Comparison of ENCODE assay signal across 12 cellular contexts in the genomic region with DNA sequence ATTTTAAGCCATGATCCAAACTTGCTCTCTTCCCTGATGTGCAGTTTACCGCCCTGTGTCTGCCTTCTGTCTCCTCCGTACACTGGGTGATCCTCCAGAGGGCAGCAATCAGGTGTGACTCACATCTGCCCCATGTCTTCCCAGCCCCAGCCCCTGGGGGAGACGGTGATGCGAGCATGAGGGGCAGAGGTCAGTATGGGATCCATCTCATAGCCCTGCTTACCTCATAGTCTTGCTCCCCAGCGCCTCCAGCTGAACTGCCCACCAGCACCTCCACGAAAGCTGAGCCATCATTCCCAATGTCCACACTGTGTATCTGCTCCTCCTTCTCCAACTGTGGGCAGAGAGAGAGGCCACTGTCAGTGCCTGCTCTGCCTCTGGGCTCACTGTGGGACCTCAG.
DNase-seq lines count a peak whose midpoint lies in the region; ATAC-seq and TF ChIP-seq lines count a peak whose summit lies in the region.
"Had no signal": no experiment of that assay in that cellular context is flagged by ENCODE, and none has a peak within 500 bp of the region (broad histone marks: within the 10 kb centered on the region; RNA-seq: fewer than 3 reads in every experiment).

No MANE protein-coding gene starts in this region.

- peak; percentile 30; the same call in 2 of the 3 replicates for ATAC-seq in SK-N-SH treated with all-trans-retinoic acid at 6 μM for 48 hours
- ATAC-seq in GM19395 (IDR thresholded peaks at IDR 0.05; ENCODE audit: unreplicated experiment): no peak
- ATAC-seq: heart left ventricle had no signal

- DNase-seq in stimulated activated CD4-positive, alpha-beta T cell treated with anti-CD3 and anti-CD28 coated beads, Interleukin-4, amount 100 ng/mL, for 4 hours: peak; percentile 12 to 34
- DNase-seq in stimulated activated CD4-positive, alpha-beta T cell treated with anti-CD3 and anti-CD28 coated beads, Interleukin-2, amount 100 ng/mL, for 24 hours: no peak
- peak; percentile 32 for DNase-seq in fibroblast of peridontal ligament (ENCODE audit: extremely low read depth)
- DNase-seq in SHP77 treated with DMSO at 0.1 percent for 48 hours (lab: John Stamatoyannopoulos, UW): no peak
- no peak for DNase-seq in DMS79 (lab: John Stamatoyannopoulos, UW)
- DNase-seq in NCI-H524 treated with DMSO at 0.1 percent for 48 hours (lab: John Stamatoyannopoulos, UW): no peak
- DNase-seq: right lobe of liver, Right ventricle myocardium superior, upper lobe of left lung had no signal

TF ChIP-seq in SK-N-SH treated with all-trans-retinoic acid at 6 μM for 48 hours, 23 proteins besides CTCF, POLR2A, EP300 and RAD21:
- TF ChIP-seq ARNTL (CRISPR knock-in tag; IDR thresholded peaks at IDR 0.05; ENCODE audit: borderline replicate concordance, low read depth): no peak
- TF ChIP-seq, protein P1, sequence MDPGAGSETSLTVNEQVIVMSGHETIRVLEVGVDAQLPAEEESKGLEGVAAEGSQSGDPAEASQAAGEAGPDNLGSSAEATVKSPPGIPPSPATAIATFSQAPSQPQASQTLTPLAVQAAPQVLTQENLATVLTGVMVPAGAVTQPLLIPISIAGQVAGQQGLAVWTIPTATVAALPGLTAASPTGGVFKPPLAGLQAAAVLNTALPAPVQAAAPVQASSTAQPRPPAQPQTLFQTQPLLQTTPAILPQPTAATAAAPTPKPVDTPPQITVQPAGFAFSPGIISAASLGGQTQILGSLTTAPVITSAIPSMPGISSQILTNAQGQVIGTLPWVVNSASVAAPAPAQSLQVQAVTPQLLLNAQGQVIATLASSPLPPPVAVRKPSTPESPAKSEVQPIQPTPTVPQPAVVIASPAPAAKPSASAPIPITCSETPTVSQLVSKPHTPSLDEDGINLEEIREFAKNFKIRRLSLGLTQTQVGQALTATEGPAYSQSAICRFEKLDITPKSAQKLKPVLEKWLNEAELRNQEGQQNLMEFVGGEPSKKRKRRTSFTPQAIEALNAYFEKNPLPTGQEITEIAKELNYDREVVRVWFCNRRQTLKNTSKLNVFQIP (CRISPR knock-in tag; IDR thresholded peaks at IDR 0.05; ENCODE audit: borderline replicate concordance, low read depth): no peak
- TF ChIP-seq BACH2 (CRISPR knock-in tag; IDR thresholded peaks at IDR 0.05; ENCODE audit: borderline replicate concordance): no peak
- TF ChIP-seq, protein P2, sequence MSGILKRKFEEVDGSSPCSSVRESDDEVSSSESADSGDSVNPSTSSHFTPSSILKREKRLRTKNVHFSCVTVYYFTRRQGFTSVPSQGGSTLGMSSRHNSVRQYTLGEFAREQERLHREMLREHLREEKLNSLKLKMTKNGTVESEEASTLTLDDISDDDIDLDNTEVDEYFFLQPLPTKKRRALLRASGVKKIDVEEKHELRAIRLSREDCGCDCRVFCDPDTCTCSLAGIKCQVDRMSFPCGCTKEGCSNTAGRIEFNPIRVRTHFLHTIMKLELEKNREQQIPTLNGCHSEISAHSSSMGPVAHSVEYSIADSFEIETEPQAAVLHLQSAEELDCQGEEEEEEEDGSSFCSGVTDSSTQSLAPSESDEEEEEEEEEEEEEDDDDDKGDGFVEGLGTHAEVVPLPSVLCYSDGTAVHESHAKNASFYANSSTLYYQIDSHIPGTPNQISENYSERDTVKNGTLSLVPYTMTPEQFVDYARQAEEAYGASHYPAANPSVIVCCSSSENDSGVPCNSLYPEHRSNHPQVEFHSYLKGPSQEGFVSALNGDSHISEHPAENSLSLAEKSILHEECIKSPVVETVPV (CRISPR knock-in tag; IDR thresholded peaks at IDR 0.05): no peak
- TF ChIP-seq ZFP3 (CRISPR knock-in tag; IDR thresholded peaks at IDR 0.05): no peak
- no peak for TF ChIP-seq ESRRG (CRISPR knock-in tag; IDR thresholded peaks at IDR 0.05)
- no peak for TF ChIP-seq ZNF565 (CRISPR knock-in tag; conservative IDR thresholded peaks at IDR 0.05; ENCODE audit: low read depth)
- TF ChIP-seq RARB (CRISPR knock-in tag; IDR thresholded peaks at IDR 0.05): no peak
- TF ChIP-seq ZC3H10 (CRISPR knock-in tag; IDR thresholded peaks at IDR 0.05): no peak
- no peak for TF ChIP-seq ZNF8 (CRISPR knock-in tag; IDR thresholded peaks at IDR 0.05)
- TF ChIP-seq PPARA (CRISPR knock-in tag; IDR thresholded peaks at IDR 0.05; ENCODE audit: borderline replicate concordance): no peak
- TF ChIP-seq, protein P3, sequence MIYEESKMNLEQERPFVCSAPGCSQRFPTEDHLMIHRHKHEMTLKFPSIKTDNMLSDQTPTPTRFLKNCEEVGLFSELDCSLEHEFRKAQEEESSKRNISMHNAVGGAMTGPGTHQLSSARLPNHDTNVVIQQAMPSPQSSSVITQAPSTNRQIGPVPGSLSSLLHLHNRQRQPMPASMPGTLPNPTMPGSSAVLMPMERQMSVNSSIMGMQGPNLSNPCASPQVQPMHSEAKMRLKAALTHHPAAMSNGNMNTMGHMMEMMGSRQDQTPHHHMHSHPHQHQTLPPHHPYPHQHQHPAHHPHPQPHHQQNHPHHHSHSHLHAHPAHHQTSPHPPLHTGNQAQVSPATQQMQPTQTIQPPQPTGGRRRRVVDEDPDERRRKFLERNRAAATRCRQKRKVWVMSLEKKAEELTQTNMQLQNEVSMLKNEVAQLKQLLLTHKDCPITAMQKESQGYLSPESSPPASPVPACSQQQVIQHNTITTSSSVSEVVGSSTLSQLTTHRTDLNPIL (CRISPR knock-in tag; IDR thresholded peaks at IDR 0.05; ENCODE audit: low read depth): no peak

Comparison
In these comparisons a context has a peak if more than half of its experiments do, and no peak if none do; other contexts are left out.
1. DNase-seq: peak in stimulated activated CD4-positive, alpha-beta T cell treated with anti-CD3 and anti-CD28 coated beads, Interleukin-4, amount 100 ng/mL, for 4 hours (2 of 2) and fibroblast of peridontal ligament (single experiment); none in stimulated activated CD4-positive, alpha-beta T cell treated with anti-CD3 and anti-CD28 coated beads, Interleukin-2, amount 100 ng/mL, for 24 hours (0 of 2), SHP77 treated with DMSO at 0.1 percent for 48 hours (single experiment), DMS79 (single experiment) and NCI-H524 treated with DMSO at 0.1 percent for 48 hours (single experiment).